ENCODE assay signal across 1 cellular context in the genomic region with DNA sequence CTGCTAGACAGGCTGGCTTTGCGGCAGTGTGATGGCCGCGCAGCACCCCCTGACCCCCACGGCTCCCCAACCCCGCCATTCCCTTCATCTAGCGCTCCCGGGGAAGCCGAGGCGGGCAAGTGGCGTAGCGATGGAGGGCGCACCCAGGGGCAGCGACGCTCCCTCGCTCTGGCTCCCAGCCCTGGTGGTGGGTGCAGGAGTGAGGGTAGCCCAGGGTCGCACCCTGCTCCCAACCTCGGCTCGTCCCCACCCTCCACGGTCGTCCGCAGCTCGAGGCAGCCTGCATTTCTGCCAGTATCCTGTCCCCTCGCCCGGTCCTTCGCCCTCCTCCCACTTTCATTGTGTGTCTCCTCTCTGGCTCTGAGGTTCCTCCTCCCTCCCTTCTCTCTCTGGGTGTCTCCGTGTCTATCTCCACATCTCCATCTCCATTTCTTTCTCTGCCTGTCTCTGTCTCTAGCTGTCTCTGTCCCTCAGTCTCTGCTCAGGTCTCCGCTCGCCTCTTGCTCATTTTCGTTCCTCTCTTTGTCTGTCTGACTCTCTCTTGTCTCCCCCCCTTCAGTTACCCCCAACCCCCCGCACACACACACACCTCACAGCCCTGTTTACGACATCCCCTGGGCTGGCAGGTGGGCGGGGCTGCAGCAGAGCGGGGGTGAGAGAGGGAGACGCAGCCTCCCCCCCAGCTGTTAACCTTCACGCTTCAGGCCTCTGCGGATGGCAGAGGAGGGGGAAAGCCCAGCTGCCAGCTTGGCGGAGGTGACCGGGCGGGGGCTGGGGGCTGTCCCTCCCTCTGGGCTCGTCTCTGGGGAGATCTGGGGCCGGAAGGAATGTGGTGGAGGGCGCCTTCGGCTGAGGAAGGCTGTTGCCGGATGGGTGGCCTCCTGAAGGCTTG.
TF ChIP-seq lines count a peak whose summit lies in the region.

No MANE protein-coding gene starts in this region.

TF ChIP-seq in K562, 482 proteins besides CTCF, POLR2A, EP300 and RAD21 (continued from another document and continues in another):
- TF ChIP-seq, protein P1, sequence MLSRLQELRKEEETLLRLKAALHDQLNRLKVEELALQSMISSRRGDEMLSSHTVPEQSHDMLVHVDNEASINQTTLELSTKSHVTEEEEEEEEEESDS (CRISPR knock-in tag; IDR thresholded peaks at IDR 0.05) = no peak
- TF ChIP-seq XRCC3 (IDR thresholded peaks at IDR 0.05) = no peak
- TF ChIP-seq PCBP1 (IDR thresholded peaks at IDR 0.05; ENCODE audit: low read depth, low read length, poor library complexity, severe bottlenecking) = no peak
- TF ChIP-seq BCL6 (CRISPR knock-in tag; IDR thresholded peaks at IDR 0.05) = no peak
- TF ChIP-seq TCFL5 (CRISPR knock-in tag; conservative IDR thresholded peaks at IDR 0.05) = no peak
- no peak for TF ChIP-seq TFAM (CRISPR knock-in tag; conservative IDR thresholded peaks at IDR 0.05)
- TF ChIP-seq KDM1A (IDR thresholded peaks at IDR 0.05) = peak; percentile 88 to 92
- TF ChIP-seq, protein P2, sequence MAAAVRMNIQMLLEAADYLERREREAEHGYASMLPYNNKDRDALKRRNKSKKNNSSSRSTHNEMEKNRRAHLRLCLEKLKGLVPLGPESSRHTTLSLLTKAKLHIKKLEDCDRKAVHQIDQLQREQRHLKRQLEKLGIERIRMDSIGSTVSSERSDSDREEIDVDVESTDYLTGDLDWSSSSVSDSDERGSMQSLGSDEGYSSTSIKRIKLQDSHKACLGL (CRISPR knock-in tag; IDR thresholded peaks at IDR 0.05; ENCODE audit: borderline replicate concordance, poor library complexity, severe bottlenecking) = no peak
- no peak for TF ChIP-seq ZNF41 (CRISPR knock-in tag; conservative IDR thresholded peaks at IDR 0.05)
- TF ChIP-seq, protein P3, sequence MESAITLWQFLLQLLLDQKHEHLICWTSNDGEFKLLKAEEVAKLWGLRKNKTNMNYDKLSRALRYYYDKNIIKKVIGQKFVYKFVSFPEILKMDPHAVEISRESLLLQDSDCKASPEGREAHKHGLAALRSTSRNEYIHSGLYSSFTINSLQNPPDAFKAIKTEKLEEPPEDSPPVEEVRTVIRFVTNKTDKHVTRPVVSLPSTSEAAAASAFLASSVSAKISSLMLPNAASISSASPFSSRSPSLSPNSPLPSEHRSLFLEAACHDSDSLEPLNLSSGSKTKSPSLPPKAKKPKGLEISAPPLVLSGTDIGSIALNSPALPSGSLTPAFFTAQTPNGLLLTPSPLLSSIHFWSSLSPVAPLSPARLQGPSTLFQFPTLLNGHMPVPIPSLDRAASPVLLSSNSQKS (CRISPR knock-in tag; IDR thresholded peaks at IDR 0.05) = no peak
- peak; percentile 17; the same call in 1 of the 2 replicates for TF ChIP-seq NFIC (IDR thresholded peaks at IDR 0.05)
- 0 out of 2 replicates have a peak, but pooled peaks have one; percentile 74 for TF ChIP-seq DNMT1 (IDR thresholded peaks at IDR 0.05)
- no peak for TF ChIP-seq KLF10 (CRISPR knock-in tag; IDR thresholded peaks at IDR 0.05)
- TF ChIP-seq PHF8 (IDR thresholded peaks at IDR 0.05; ENCODE audit: borderline replicate concordance, low read length) = no peak
- TF ChIP-seq LARP7 (IDR thresholded peaks at IDR 0.05) = peak; percentile 73; the same call in 1 of the 2 replicates
- TF ChIP-seq ZBTB8A (IDR thresholded peaks at IDR 0.05; ENCODE audit: partially characterized antibody) = no peak
- TF ChIP-seq, protein P4, sequence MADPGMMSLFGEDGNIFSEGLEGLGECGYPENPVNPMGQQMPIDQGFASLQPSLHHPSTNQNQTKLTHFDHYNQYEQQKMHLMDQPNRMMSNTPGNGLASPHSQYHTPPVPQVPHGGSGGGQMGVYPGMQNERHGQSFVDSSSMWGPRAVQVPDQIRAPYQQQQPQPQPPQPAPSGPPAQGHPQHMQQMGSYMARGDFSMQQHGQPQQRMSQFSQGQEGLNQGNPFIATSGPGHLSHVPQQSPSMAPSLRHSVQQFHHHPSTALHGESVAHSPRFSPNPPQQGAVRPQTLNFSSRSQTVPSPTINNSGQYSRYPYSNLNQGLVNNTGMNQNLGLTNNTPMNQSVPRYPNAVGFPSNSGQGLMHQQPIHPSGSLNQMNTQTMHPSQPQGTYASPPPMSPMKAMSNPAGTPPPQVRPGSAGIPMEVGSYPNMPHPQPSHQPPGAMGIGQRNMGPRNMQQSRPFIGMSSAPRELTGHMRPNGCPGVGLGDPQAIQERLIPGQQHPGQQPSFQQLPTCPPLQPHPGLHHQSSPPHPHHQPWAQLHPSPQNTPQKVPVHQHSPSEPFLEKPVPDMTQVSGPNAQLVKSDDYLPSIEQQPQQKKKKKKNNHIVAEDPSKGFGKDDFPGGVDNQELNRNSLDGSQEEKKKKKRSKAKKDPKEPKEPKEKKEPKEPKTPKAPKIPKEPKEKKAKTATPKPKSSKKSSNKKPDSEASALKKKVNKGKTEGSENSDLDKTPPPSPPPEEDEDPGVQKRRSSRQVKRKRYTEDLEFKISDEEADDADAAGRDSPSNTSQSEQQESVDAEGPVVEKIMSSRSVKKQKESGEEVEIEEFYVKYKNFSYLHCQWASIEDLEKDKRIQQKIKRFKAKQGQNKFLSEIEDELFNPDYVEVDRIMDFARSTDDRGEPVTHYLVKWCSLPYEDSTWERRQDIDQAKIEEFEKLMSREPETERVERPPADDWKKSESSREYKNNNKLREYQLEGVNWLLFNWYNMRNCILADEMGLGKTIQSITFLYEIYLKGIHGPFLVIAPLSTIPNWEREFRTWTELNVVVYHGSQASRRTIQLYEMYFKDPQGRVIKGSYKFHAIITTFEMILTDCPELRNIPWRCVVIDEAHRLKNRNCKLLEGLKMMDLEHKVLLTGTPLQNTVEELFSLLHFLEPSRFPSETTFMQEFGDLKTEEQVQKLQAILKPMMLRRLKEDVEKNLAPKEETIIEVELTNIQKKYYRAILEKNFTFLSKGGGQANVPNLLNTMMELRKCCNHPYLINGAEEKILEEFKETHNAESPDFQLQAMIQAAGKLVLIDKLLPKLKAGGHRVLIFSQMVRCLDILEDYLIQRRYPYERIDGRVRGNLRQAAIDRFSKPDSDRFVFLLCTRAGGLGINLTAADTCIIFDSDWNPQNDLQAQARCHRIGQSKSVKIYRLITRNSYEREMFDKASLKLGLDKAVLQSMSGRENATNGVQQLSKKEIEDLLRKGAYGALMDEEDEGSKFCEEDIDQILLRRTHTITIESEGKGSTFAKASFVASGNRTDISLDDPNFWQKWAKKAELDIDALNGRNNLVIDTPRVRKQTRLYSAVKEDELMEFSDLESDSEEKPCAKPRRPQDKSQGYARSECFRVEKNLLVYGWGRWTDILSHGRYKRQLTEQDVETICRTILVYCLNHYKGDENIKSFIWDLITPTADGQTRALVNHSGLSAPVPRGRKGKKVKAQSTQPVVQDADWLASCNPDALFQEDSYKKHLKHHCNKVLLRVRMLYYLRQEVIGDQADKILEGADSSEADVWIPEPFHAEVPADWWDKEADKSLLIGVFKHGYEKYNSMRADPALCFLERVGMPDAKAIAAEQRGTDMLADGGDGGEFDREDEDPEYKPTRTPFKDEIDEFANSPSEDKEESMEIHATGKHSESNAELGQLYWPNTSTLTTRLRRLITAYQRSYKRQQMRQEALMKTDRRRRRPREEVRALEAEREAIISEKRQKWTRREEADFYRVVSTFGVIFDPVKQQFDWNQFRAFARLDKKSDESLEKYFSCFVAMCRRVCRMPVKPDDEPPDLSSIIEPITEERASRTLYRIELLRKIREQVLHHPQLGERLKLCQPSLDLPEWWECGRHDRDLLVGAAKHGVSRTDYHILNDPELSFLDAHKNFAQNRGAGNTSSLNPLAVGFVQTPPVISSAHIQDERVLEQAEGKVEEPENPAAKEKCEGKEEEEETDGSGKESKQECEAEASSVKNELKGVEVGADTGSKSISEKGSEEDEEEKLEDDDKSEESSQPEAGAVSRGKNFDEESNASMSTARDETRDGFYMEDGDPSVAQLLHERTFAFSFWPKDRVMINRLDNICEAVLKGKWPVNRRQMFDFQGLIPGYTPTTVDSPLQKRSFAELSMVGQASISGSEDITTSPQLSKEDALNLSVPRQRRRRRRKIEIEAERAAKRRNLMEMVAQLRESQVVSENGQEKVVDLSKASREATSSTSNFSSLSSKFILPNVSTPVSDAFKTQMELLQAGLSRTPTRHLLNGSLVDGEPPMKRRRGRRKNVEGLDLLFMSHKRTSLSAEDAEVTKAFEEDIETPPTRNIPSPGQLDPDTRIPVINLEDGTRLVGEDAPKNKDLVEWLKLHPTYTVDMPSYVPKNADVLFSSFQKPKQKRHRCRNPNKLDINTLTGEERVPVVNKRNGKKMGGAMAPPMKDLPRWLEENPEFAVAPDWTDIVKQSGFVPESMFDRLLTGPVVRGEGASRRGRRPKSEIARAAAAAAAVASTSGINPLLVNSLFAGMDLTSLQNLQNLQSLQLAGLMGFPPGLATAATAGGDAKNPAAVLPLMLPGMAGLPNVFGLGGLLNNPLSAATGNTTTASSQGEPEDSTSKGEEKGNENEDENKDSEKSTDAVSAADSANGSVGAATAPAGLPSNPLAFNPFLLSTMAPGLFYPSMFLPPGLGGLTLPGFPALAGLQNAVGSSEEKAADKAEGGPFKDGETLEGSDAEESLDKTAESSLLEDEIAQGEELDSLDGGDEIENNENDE (IDR thresholded peaks at IDR 0.05; ENCODE audit: low read depth, low read length) = no peak
- TF ChIP-seq JUN (IDR thresholded peaks at IDR 0.05; ENCODE audit: borderline replicate concordance, low read depth, low read length) = no peak
- TF ChIP-seq JUN (CRISPR knock-in tag; IDR thresholded peaks at IDR 0.05; ENCODE audit: borderline replicate concordance) = no peak
- TF ChIP-seq, protein P5, sequence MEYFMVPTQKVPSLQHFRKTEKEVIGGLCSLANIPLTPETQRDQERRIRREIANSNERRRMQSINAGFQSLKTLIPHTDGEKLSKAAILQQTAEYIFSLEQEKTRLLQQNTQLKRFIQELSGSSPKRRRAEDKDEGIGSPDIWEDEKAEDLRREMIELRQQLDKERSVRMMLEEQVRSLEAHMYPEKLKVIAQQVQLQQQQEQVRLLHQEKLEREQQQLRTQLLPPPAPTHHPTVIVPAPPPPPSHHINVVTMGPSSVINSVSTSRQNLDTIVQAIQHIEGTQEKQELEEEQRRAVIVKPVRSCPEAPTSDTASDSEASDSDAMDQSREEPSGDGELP (CRISPR knock-in tag; IDR thresholded peaks at IDR 0.05; ENCODE audit: borderline replicate concordance) = peak; percentile 51; the same call in 1 of the 2 replicates
- TF ChIP-seq SRSF7 (optimal IDR thresholded peaks at IDR 0.05; ENCODE audit: low read depth, low read length) = no peak
- TF ChIP-seq ZNF780A (CRISPR knock-in tag; IDR thresholded peaks at IDR 0.05) = no peak
- no peak for TF ChIP-seq SP2 (IDR thresholded peaks at IDR 0.05; ENCODE audit: extremely low read depth, low read depth, low read length, poor library complexity, severe bottlenecking)
- TF ChIP-seq, protein P6, sequence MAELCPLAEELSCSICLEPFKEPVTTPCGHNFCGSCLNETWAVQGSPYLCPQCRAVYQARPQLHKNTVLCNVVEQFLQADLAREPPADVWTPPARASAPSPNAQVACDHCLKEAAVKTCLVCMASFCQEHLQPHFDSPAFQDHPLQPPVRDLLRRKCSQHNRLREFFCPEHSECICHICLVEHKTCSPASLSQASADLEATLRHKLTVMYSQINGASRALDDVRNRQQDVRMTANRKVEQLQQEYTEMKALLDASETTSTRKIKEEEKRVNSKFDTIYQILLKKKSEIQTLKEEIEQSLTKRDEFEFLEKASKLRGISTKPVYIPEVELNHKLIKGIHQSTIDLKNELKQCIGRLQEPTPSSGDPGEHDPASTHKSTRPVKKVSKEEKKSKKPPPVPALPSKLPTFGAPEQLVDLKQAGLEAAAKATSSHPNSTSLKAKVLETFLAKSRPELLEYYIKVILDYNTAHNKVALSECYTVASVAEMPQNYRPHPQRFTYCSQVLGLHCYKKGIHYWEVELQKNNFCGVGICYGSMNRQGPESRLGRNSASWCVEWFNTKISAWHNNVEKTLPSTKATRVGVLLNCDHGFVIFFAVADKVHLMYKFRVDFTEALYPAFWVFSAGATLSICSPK (IDR thresholded peaks at IDR 0.05; ENCODE audit: borderline replicate concordance) = no peak
- TF ChIP-seq CREM (IDR thresholded peaks at IDR 0.05; ENCODE audit: low read depth) = no peak
- TF ChIP-seq ZFP36 (IDR thresholded peaks at IDR 0.05; ENCODE audit: low read depth, low read length, partially characterized antibody) = peak; percentile 72
- peak in 1 of 2 experiments; percentile 78; a peak in 2 of 4 replicates for TF ChIP-seq HDAC1 (IDR thresholded peaks at IDR 0.05)
- no peak for TF ChIP-seq KLF6 (CRISPR knock-in tag; IDR thresholded peaks at IDR 0.05; ENCODE audit: borderline replicate concordance)
- TF ChIP-seq, protein P7, sequence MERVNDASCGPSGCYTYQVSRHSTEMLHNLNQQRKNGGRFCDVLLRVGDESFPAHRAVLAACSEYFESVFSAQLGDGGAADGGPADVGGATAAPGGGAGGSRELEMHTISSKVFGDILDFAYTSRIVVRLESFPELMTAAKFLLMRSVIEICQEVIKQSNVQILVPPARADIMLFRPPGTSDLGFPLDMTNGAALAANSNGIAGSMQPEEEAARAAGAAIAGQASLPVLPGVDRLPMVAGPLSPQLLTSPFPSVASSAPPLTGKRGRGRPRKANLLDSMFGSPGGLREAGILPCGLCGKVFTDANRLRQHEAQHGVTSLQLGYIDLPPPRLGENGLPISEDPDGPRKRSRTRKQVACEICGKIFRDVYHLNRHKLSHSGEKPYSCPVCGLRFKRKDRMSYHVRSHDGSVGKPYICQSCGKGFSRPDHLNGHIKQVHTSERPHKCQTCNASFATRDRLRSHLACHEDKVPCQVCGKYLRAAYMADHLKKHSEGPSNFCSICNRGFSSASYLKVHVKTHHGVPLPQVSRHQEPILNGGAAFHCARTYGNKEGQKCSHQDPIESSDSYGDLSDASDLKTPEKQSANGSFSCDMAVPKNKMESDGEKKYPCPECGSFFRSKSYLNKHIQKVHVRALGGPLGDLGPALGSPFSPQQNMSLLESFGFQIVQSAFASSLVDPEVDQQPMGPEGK (CRISPR knock-in tag; IDR thresholded peaks at IDR 0.05; ENCODE audit: borderline replicate concordance) = no peak
- no peak for TF ChIP-seq GABPB1 (CRISPR knock-in tag; IDR thresholded peaks at IDR 0.05)
- no peak for TF ChIP-seq BRD4 (IDR thresholded peaks at IDR 0.05)
- TF ChIP-seq BCOR (IDR thresholded peaks at IDR 0.05) = no peak; the same call in 1 of the 2 replicates
- no peak for TF ChIP-seq HNRNPLL (IDR thresholded peaks at IDR 0.05; ENCODE audit: low read depth, low read length, poor library complexity, severe bottlenecking)
- no peak for TF ChIP-seq MCM2 (IDR thresholded peaks at IDR 0.05; ENCODE audit: low read depth)
- TF ChIP-seq, protein P8, sequence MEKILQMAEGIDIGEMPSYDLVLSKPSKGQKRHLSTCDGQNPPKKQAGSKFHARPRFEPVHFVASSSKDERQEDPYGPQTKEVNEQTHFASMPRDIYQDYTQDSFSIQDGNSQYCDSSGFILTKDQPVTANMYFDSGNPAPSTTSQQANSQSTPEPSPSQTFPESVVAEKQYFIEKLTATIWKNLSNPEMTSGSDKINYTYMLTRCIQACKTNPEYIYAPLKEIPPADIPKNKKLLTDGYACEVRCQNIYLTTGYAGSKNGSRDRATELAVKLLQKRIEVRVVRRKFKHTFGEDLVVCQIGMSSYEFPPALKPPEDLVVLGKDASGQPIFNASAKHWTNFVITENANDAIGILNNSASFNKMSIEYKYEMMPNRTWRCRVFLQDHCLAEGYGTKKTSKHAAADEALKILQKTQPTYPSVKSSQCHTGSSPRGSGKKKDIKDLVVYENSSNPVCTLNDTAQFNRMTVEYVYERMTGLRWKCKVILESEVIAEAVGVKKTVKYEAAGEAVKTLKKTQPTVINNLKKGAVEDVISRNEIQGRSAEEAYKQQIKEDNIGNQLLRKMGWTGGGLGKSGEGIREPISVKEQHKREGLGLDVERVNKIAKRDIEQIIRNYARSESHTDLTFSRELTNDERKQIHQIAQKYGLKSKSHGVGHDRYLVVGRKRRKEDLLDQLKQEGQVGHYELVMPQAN (IDR thresholded peaks at IDR 0.05; ENCODE audit: borderline replicate concordance) = 0 out of 2 replicates have a peak, but pooled peaks have one; percentile 46
